21 cellular contexts compared by ENCODE assay signal in the genomic region with DNA sequence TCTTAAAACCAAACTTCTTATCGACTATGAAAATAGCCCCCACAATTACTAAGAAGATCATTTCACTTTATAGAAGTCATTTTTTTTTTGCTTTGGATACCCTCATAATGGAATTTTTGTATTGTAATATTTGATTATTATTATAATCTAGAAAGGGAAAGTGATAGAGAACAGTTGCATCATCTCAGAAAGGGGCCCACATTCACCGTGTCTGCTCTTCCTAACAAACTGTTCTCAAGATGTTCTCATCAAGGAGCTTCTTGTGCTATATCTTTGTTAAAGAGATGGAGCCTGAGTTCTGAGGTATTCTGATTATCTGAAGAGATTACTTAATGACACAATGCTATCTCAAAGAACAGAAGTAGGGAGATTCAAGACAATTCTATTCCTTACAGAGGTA. TPM values are rescaled to one million over a fixed set of nuclear protein-coding genes. Genes with fewer than 3 reads are reported as not detected.
DNase-seq lines count a peak whose midpoint lies in the region; ATAC-seq, FAIRE-seq and TF ChIP-seq lines count a peak whose summit lies in the region.
"Had no signal": no experiment of that assay in that cellular context is flagged by ENCODE, and none has a peak within 500 bp of the region (broad histone marks: within the 10 kb centered on the region; RNA-seq: fewer than 3 reads in every experiment).

No MANE protein-coding gene starts in this region.

- DNase-seq in DND-41 (no peak), Karpas-422 (no peak), K562 (ENCODE audit: extremely low read depth in 1 of 4, low spot score in 3 of 4) (no peak), iris pigment epithelial cell (ENCODE audit: low read depth) (peak; percentile 43), NCI-H2196 treated with DMSO at 0.1 percent for 48 hours (lab: John Stamatoyannopoulos, UW; ENCODE audit: unreplicated experiment) (no peak), breast epithelium (ENCODE audit: low spot score in 2 of 2) (no peak), germinal center (ENCODE audit: low spot score) (no peak), posterior cingulate gyrus (no peak)
- DNase-seq: AML-193; Caco-2; CD4-positive, alpha-beta T cell; GF-D8; GOT3; H7; HFFc6 had no signal

- H3K4me1 ChIP-seq in DND-41 (ENCODE audit: insufficient read depth, low read length) (no peaks in the 10 kb centered on the region), Karpas-422 (ENCODE audit: low read length) (peaks cover 44% of the 10 kb centered on the region), K562 (replicated peaks in 1 of 2; ENCODE audit: control insufficient read depth in 2 of 2, insufficient read depth in 2 of 2, low read length in 2 of 2) (peaks cover 0 to 17% of the 10 kb centered on the region in 2 experiments; a peak in 3 of 5 replicates), breast epithelium (no peaks in the 10 kb centered on the region)
- H3K4me1 ChIP-seq: A549, Caco-2 had no signal

- H4K20me1 ChIP-seq in DND-41 (ENCODE audit: insufficient read depth, low read length) (no peaks in the 10 kb centered on the region), Karpas-422 (ENCODE audit: insufficient read depth, low read depth, low read length) (no peaks in the 10 kb centered on the region), K562 (replicated peaks; ENCODE audit: control insufficient read depth, insufficient read depth, low read length) (no peaks in the 10 kb centered on the region)

- in situ Hi-C loops in K562 (cut with MboI) = no loop called here

- H3K9ac ChIP-seq in DND-41 (ENCODE audit: low read depth, low read length) (no peak overlapping the region), Karpas-422 (ENCODE audit: low read length) (no peak overlapping the region), K562 (ENCODE audit: insufficient read depth in 1 of 2, low read depth in 2 of 2, low read length in 2 of 2) (no peak overlapping the region)

- intact Hi-C loops in K562 (cut with micrococcal nuclease) = no loop called here
- intact Hi-C loops in breast epithelium (cut with DNase I; ENCODE audit: low total_unique reads) = no loop called here
- intact Hi-C loops in posterior cingulate gyrus (cut with DNase I) = no loop called here

- no peaks in the 10 kb centered on the region for H3K9me2 ChIP-seq in Karpas-422 (replicated peaks; ENCODE audit: insufficient read depth, low read length)

- TF ChIP-seq RAD21 in K562 (CRISPR knock-in tag; conservative IDR thresholded peaks at IDR 0.05 in 1 of 2, IDR thresholded peaks at IDR 0.05 in 1 of 2) = no peak

- TF ChIP-seq CTCF in DND-41 (IDR thresholded peaks at IDR 0.05; ENCODE audit: borderline replicate concordance, extremely low read depth, low read length, poor library complexity, severe bottlenecking) (no peak), K562 (IDR thresholded peaks at IDR 0.05 in 2 of 3, conservative IDR thresholded peaks at IDR 0.05 in 1 of 3; ENCODE audit: insufficient read depth in 2 of 3, low read depth in 1 of 3, low read length in 3 of 3) (no peak), breast epithelium (IDR thresholded peaks at IDR 0.05) (no peak)

- no peak overlapping the region for H2AFZ ChIP-seq in DND-41 (ENCODE audit: low read depth, low read length)
- H2AFZ ChIP-seq in Karpas-422 (ENCODE audit: low read length) = no peak overlapping the region
- H2AFZ ChIP-seq in K562 (ENCODE audit: low read depth, low read length) = no peak overlapping the region

- no peak for TF ChIP-seq POLR2A in K562 (conservative IDR thresholded peaks at IDR 0.05)
- no peak for TF ChIP-seq POLR2A in breast epithelium (IDR thresholded peaks at IDR 0.05)

- H3K79me2 ChIP-seq in DND-41 (ENCODE audit: insufficient read depth, low read length) = peaks cover 47% of the 10 kb centered on the region
- peaks cover 44% of the 10 kb centered on the region for H3K79me2 ChIP-seq in Karpas-422 (ENCODE audit: low read length)
- H3K79me2 ChIP-seq in K562 (ENCODE audit: control insufficient read depth, insufficient read depth, low read length) = no peaks in the 10 kb centered on the region

- peaks cover 88% of the 10 kb centered on the region for H3K36me3 ChIP-seq in DND-41 (ENCODE audit: insufficient read depth, low read length)
- H3K36me3 ChIP-seq in Karpas-422 (ENCODE audit: insufficient read depth, low read length) = peaks cover 37% of the 10 kb centered on the region
- no peaks in the 10 kb centered on the region for H3K36me3 ChIP-seq in K562 (ENCODE audit: control insufficient read depth, insufficient read depth, low read length)
- H3K36me3 ChIP-seq in breast epithelium = no peaks in the 10 kb centered on the region

- H3K4me2 ChIP-seq in DND-41 (ENCODE audit: insufficient read depth, low read length) = no peak overlapping the region
- peak overlapping the region; percentile 61 for H3K4me2 ChIP-seq in Karpas-422 (ENCODE audit: low read depth, low read length, poor library complexity, severe bottlenecking)
- H3K4me2 ChIP-seq in K562 (ENCODE audit: insufficient read depth, low read length) = no peak overlapping the region
- H3K4me2 ChIP-seq: A549 had no signal

- WGBS in K562 (ENCODE audit: insufficient coverage, low coverage, missing lambda C conversion rate) = 33% methylated on average over 2 of the region's 2 CpGs

- no peak for TF ChIP-seq EP300 in K562 (IDR thresholded peaks at IDR 0.05; ENCODE audit: low read length)

- BruUV-seq in K562 (replicated peaks; lab: Mats Ljungman, UMichigan) = no TSS peak

- no peak overlapping the region for H3K4me3 ChIP-seq in DND-41 (ENCODE audit: low read depth in 1 of 2, low read length in 2 of 2)
- no peak overlapping the region for H3K4me3 ChIP-seq in Karpas-422 (ENCODE audit: low read length)
- no peak overlapping the region for H3K4me3 ChIP-seq in K562
- no peak overlapping the region for H3K4me3 ChIP-seq in breast epithelium
- H3K4me3 ChIP-seq: A549 had no signal

- ATAC-seq in DND-41 (ENCODE audit: insufficient read depth, low read depth) (no peak), K562 (no peak)
- ATAC-seq: A549, HCT116 had no signal

- no peaks in the 10 kb centered on the region for H3K9me1 ChIP-seq in K562 (ENCODE audit: control insufficient read depth, insufficient read depth, low read length)

- H3K27me3 ChIP-seq in DND-41 (ENCODE audit: insufficient read depth, low read length, poor library complexity) (no peaks in the 10 kb centered on the region), Karpas-422 (ENCODE audit: low read length) (no peaks in the 10 kb centered on the region), K562 (ENCODE audit: control insufficient read depth in 2 of 2, insufficient read depth in 2 of 2, low read length in 2 of 2) (no peaks in the 10 kb centered on the region), breast epithelium (no peaks in the 10 kb centered on the region)

- FAIRE-seq in K562 (lab: Jason Lieb, UNC) = no peak
- FAIRE-seq: A549, D721Med had no signal

- H3K27ac ChIP-seq in DND-41 (ENCODE audit: low read length) (0 out of 2 replicates have a peak overlapping the region, but pooled peaks have one; percentile 15), Karpas-422 (ENCODE audit: low read length) (peak overlapping the region; percentile 75), K562 (ENCODE audit: extremely low read depth, low read depth, low read length) (no peak overlapping the region), breast epithelium (no peak overlapping the region)
- H3K27ac ChIP-seq: 22Rv1, A549, C4-2B, HL-60 had no signal

- H3K9me3 ChIP-seq in DND-41 (ENCODE audit: insufficient read depth, low read length, severe bottlenecking) = no peaks in the 10 kb centered on the region
- no peaks in the 10 kb centered on the region for H3K9me3 ChIP-seq in Karpas-422 (ENCODE audit: low read length)
- H3K9me3 ChIP-seq in K562 (replicated peaks; ENCODE audit: control insufficient read depth, insufficient read depth, low read depth, low read length) = no peaks in the 10 kb centered on the region
- H3K9me3 ChIP-seq in breast epithelium = no peaks in the 10 kb centered on the region
- H3K9me3 ChIP-seq: A549, Caco-2 had no signal

- POLR2A ChIA-PET in K562 (lab: Yijun Ruan, JAX) = no interaction called here

- CTCF ChIA-PET in K562 (lab: Yijun Ruan, JAX; ENCODE audit: low intra/inter-chr PET ratio) = no interaction called here

TF ChIP-seq in K562, 482 proteins besides CTCF, POLR2A, EP300 and RAD21 (continues in another document):
- TF ChIP-seq, protein P1, sequence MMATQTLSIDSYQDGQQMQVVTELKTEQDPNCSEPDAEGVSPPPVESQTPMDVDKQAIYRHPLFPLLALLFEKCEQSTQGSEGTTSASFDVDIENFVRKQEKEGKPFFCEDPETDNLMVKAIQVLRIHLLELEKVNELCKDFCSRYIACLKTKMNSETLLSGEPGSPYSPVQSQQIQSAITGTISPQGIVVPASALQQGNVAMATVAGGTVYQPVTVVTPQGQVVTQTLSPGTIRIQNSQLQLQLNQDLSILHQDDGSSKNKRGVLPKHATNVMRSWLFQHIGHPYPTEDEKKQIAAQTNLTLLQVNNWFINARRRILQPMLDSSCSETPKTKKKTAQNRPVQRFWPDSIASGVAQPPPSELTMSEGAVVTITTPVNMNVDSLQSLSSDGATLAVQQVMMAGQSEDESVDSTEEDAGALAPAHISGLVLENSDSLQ (IDR thresholded peaks at IDR 0.05) = no peak
- TF ChIP-seq CEBPG (CRISPR knock-in tag; IDR thresholded peaks at IDR 0.05) (no peak), CEBPG (tag; conservative IDR thresholded peaks at IDR 0.05 in 1 of 2, IDR thresholded peaks at IDR 0.05 in 1 of 2) (peak in 1 of 2 experiments; percentile 51; a peak in 2 of 4 replicates)

RNA-seq across cellular contexts. Expression of a gene that starts 49.3 kb away (rescaled TPM):
- 174 and 196 TPM in 2 replicates for total RNA-seq in Karpas-422 (2014; rRNA removed; shearing (Covaris generic); ENCODE audit: low replicate concordance)
- total RNA-seq in K562 (2011; cell fraction: chromatin; rRNA removed; ENCODE audit: low replicate concordance) = 6.1 and 11.5 TPM in 2 replicates
- 3.4 and 6.2 TPM in 2 replicates for total RNA-seq in K562 (2011; cell fraction: nucleolus; rRNA removed)
- total RNA-seq in K562 (2011; cell fraction: nucleoplasm; rRNA removed) = 3.4 and 4.0 TPM in 2 replicates
- total RNA-seq in K562 (2014; rRNA removed) = 2.7 and 4.2 TPM in 2 replicates
- 1.8 and 2.7 TPM in 2 replicates for total RNA-seq in K562 (2014; rRNA removed; fragmentation: Illumina TruSeq; extraction: Trizol)
- total RNA-seq in K562 (2015; rRNA removed; fragmentation: Illumina TruSeq; extraction: Trizol) = 8.6 and 10.3 TPM in 2 replicates
- 2.1 and 2.5 TPM in 2 replicates for total RNA-seq in K562 (2021)
- 6.6 and 7.2 TPM in 2 replicates for polyA plus RNA-seq in K562 (2011; rRNA removed)
- 3.4 and 4.9 TPM in 2 replicates for polyA plus RNA-seq in K562 (2011; cell fraction: cytosol; rRNA removed)
- polyA plus RNA-seq in K562 (2011; cell fraction: nucleus; rRNA removed) = 5.9 and 8.1 TPM in 2 replicates
- 10.6 and 11.3 TPM in 2 replicates for polyA plus RNA-seq in K562 (2012)
- 1.3 and 2.0 TPM in 2 replicates for polyA plus RNA-seq in K562 (2014; fragmentation: Illumina TruSeq; extraction: Trizol)
- polyA plus RNA-seq in K562 (2014; fragmentation: Nextera tagmentation; extraction: Ambion mirVana) = under 1 TPM; 0.80 to 0.94 TPM
- polyA plus RNA-seq in K562 (2014; rRNA removed) = 2.0 and 3.4 TPM in 2 replicates
- polyA minus RNA-seq in K562 (2011; rRNA and poly(A)+ RNA removed) = 15.8 and 17.1 TPM in 2 replicates
- 4.4 and 8.6 TPM in 2 replicates for polyA minus RNA-seq in K562 (2011; cell fraction: cytosol; rRNA and poly(A)+ RNA removed)
- 5.4 and 16.2 TPM in 2 replicates for polyA minus RNA-seq in K562 (2011; cell fraction: nucleus; rRNA and poly(A)+ RNA removed)
- total RNA-seq in breast epithelium = 100 to 1,000 TPM; 114 to 155 (median 119) TPM
- polyA plus RNA-seq: A549 had no signal

Comparison
In these comparisons a context has a peak if more than half of its experiments do, and no peak if none do; other contexts are left out.
1. H3K27ac ChIP-seq: peak in DND-41 (single experiment) and Karpas-422 (single experiment); none in K562 (single experiment) and breast epithelium (0 of 2).
2. RNA of a gene that starts 49.3 kb away (total RNA-seq): 174 to 196 TPM in Karpas-422 and 114 to 155 TPM in breast epithelium; 1.8 to 11.5 TPM in K562; every median in the first group is over 4 times any median in the second.